In genomic region chr15:62118446-62118964, GRCh38 we compare ENCODE assay signal across 2 cellular contexts.
TF ChIP-seq lines count a peak whose summit lies in the region.

No MANE protein-coding gene starts in this region.

TF ChIP-seq in A549, 52 proteins besides CTCF, POLR2A, EP300 and RAD21 (continued from another document):
- TF ChIP-seq ELK1 (IDR thresholded peaks at IDR 0.05; ENCODE audit: low read depth, low read length) (no peak), BCL3 (IDR thresholded peaks at IDR 0.05) (no peak), CBX8 (IDR thresholded peaks at IDR 0.05) (no peak), ZNF302 (CRISPR knock-in tag; IDR thresholded peaks at IDR 0.05) (no peak), GATA3 (IDR thresholded peaks at IDR 0.05; ENCODE audit: borderline replicate concordance) (no peak), BHLHE40 (IDR thresholded peaks at IDR 0.05; ENCODE audit: low read depth, low read length) (no peak), TFCP2L1 (CRISPR knock-in tag; IDR thresholded peaks at IDR 0.05) (no peak), NPAS2 (CRISPR knock-in tag; IDR thresholded peaks at IDR 0.05; ENCODE audit: borderline replicate concordance) (no peak)
TF ChIP-seq in A549: peak in this region for 0.

TF ChIP-seq in GM23338, 12 proteins besides CTCF, POLR2A, EP300 and RAD21 (continued from another document):
- TF ChIP-seq ZNF462 (CRISPR knock-in tag; IDR thresholded peaks at IDR 0.05) (no peak), STAT1 (IDR thresholded peaks at IDR 0.05; ENCODE audit: unreplicated experiment) (no peak), EZH2phosphoT487 (IDR thresholded peaks at IDR 0.05; ENCODE audit: unreplicated experiment) (no peak), ZNF331 (CRISPR knock-in tag; IDR thresholded peaks at IDR 0.05; ENCODE audit: low read depth) (no peak), REST (IDR thresholded peaks at IDR 0.05; ENCODE audit: unreplicated experiment) (no peak), ETS1 (IDR thresholded peaks at IDR 0.05) (no peak), JUNB (IDR thresholded peaks at IDR 0.05; ENCODE audit: unreplicated experiment) (no peak), POLR2AphosphoS5 (IDR thresholded peaks at IDR 0.05; ENCODE audit: low read depth) (no peak), EZH2 (IDR thresholded peaks at IDR 0.05; ENCODE audit: low read depth, unreplicated experiment) (no peak), NANOG (IDR thresholded peaks at IDR 0.05; ENCODE audit: borderline replicate concordance) (no peak), ZNF114 (CRISPR knock-in tag; IDR thresholded peaks at IDR 0.05) (no peak)
